In genomic region chr10:3274414-3274813, GRCh38 we compare ENCODE assay signal across 1 cellular context.
TF ChIP-seq lines count a peak whose summit lies in the region.

No MANE protein-coding gene starts in this region.

TF ChIP-seq in WTC11, 78 proteins besides CTCF, POLR2A, EP300 and RAD21 (continued from another document):
- no peak for TF ChIP-seq ZMAT4 (CRISPR knock-in tag; IDR thresholded peaks at IDR 0.05)
- no peak for TF ChIP-seq ZNF281 (CRISPR knock-in tag; IDR thresholded peaks at IDR 0.05)
- TF ChIP-seq NFYB (CRISPR knock-in tag; conservative IDR thresholded peaks at IDR 0.05; ENCODE audit: low read depth), result no peak
- no peak for TF ChIP-seq ZNF532 (CRISPR knock-in tag; IDR thresholded peaks at IDR 0.05; ENCODE audit: borderline replicate concordance)
- TF ChIP-seq ETV6 (CRISPR knock-in tag; IDR thresholded peaks at IDR 0.05), result no peak
- no peak for TF ChIP-seq FOXP1 (CRISPR knock-in tag; IDR thresholded peaks at IDR 0.05; ENCODE audit: borderline replicate concordance)
- TF ChIP-seq NR2C2 (CRISPR knock-in tag; IDR thresholded peaks at IDR 0.05), result no peak
